Comparison of ENCODE assay signal across 24 cellular contexts in the genomic region with DNA sequence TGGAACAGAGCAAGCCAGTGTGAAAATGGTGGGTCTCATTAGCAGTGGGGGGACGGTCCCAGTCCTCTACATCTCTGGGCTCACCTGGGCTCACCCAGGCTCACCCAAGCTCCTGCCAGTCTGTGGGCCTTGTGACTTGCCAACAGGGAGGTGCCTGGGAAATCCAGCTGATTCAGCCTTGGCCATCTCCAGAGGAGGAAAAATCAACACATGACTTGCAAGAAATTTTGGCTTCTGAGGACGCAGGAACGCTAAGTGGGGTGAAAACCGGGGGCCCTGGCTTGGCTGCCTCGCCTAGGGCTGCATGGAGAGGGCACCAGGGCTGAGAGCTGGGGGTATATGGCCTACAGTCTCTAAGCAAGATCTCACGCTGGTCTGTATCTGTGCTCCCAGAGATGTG. TPM values are rescaled to one million over a fixed set of nuclear protein-coding genes. Genes with fewer than 3 reads are reported as not detected.
A peak's percentile ranks its signal among the peaks of the same experiment; 100 is the strongest.
DNase-seq lines count a peak whose midpoint lies in the region; FAIRE-seq and TF ChIP-seq lines count a peak whose summit lies in the region.
"Had no signal": no experiment of that assay in that cellular context is flagged by ENCODE, and none has a peak within 500 bp of the region (broad histone marks: within the 10 kb centered on the region; RNA-seq: fewer than 3 reads in every experiment).

No MANE protein-coding gene starts in this region.

- H3K27ac ChIP-seq in Peyer's patch (peak overlapping the region in 3 of 4 donors; percentile 10 to 81 (median 59)), H1 (ENCODE audit: low read depth, low read length) (no peak overlapping the region), thyroid gland (peak overlapping the region; percentile 11 to 95 (median 94))
- H3K27ac ChIP-seq: cardiac muscle cell had no signal

- H2AK5ac ChIP-seq in H1 (ENCODE audit: low read depth, low read length) = no peak overlapping the region

- no peaks in the 10 kb centered on the region for H3K79me2 ChIP-seq in H1 (ENCODE audit: control insufficient read depth in 1 of 2, insufficient read depth in 2 of 2, low read length in 2 of 2)

- no peak overlapping the region for H4K91ac ChIP-seq in H1 (replicated peaks; ENCODE audit: insufficient read length, low read length)

- H2AFZ ChIP-seq in H1 (ENCODE audit: low read length) = no peak overlapping the region

- H3K14ac ChIP-seq in H1 (ENCODE audit: insufficient read length) = no peak overlapping the region

- no peak overlapping the region for H2BK5ac ChIP-seq in H1 (ENCODE audit: low read depth, low read length)

- no peak overlapping the region for H3K4me3 Mint-ChIP-seq in nephron progenitor cell
- H3K4me3 Mint-ChIP-seq: CD4-positive, alpha-beta memory T cell; mesothelial cell of epicardium; T-helper 2 cell treated with Interferon-gamma antibody and Interleukin-4, amounts not matched to agents 5 μg/mL and 100 μg/mL, for 36 hours had no signal

- no peaks in the 10 kb centered on the region for H3K9me3 ChIP-seq in Peyer's patch
- H3K9me3 ChIP-seq in H1 (ENCODE audit: insufficient read depth in 2 of 2, low read depth in 1 of 2, low read length in 1 of 2) = no peaks in the 10 kb centered on the region
- no peaks in the 10 kb centered on the region for H3K9me3 ChIP-seq in thyroid gland
- H3K9me3 ChIP-seq: adrenal gland, SK-N-SH had no signal

- no peak overlapping the region for H3K4me2 ChIP-seq in H1 (ENCODE audit: insufficient read depth in 1 of 2, low read depth in 2 of 2, low read length in 2 of 2)
- H3K4me2 ChIP-seq: SK-N-SH had no signal

- no peak for TF ChIP-seq RAD21 in H1 (IDR thresholded peaks at IDR 0.05 in 1 of 2, conservative IDR thresholded peaks at IDR 0.05 in 1 of 2; ENCODE audit: low read depth in 2 of 2, low read length in 2 of 2)

- H2BK20ac ChIP-seq in H1 (ENCODE audit: low read length) = no peak overlapping the region

- 93% methylated on average over 6 of the region's 6 CpGs; no CpG with 5 or more reads in 1 of the 2 experiments for WGBS in H1 (ENCODE audit: extremely low coverage in 1 of 2, insufficient coverage in 1 of 2, insufficient read length in 1 of 2, insufficient replicate concordance in 2 of 2, low coverage in 1 of 2, low lambda C conversion rate in 2 of 2, missing lambda C conversion rate in 1 of 2), 2 experiments
- 66 to 76% methylated on average over 6 of the region's 6 CpGs for WGBS in thyroid gland, 2 donors

- POLR2A ChIA-PET in H1 (lab: Charles Lee; ENCODE audit: partially characterized antibody) = interaction anchor here (0.9 to 1.3 kb wide), 3 partner anchors 14 to 91 kb away, joined by 3 read pairs; no protein-coding TSS in a partner anchor

- H2BK15ac ChIP-seq in H1 (ENCODE audit: low read length) = no peak overlapping the region

- H3K36me3 ChIP-seq in Peyer's patch (peaks cover 0 to 24% (median 0%) of the 10 kb centered on the region in 3 donors), H1 (ENCODE audit: control insufficient read depth in 2 of 4, insufficient read depth in 4 of 4, low read length in 3 of 4) (peaks cover 0 to 5% (median 4%) of the 10 kb centered on the region in 4 experiments; a peak in 3 of 8 replicates), thyroid gland (peaks cover 5 to 9% of the 10 kb centered on the region in 2 donors)
- H3K36me3 ChIP-seq: cardiac muscle cell had no signal

- CTCF ChIA-PET in H1 (lab: Charles Lee; ENCODE audit: partially characterized antibody) = interaction anchor here (1.1 to 7.0 kb wide), 8 partner anchors 10 to 73 kb away, joined by 3 to 57 read pairs (median 4); no protein-coding TSS in a partner anchor

- no peak overlapping the region for H3K23ac ChIP-seq in H1 (ENCODE audit: insufficient read length)

- peaks cover 69% of the 10 kb centered on the region for H3K4me1 Mint-ChIP-seq in nephron progenitor cell

- no peak overlapping the region for H3K9ac ChIP-seq in H1 (replicated peaks in 1 of 4; ENCODE audit: extremely low read depth in 1 of 4, low read depth in 3 of 4, low read length in 3 of 4)
- H3K9ac ChIP-seq: SK-N-SH had no signal

- FAIRE-seq in H1 (lab: Jason Lieb, UNC) = no peak
- FAIRE-seq: GM19239 had no signal

- no peaks in the 10 kb centered on the region for H3K9me3 Mint-ChIP-seq in nephron progenitor cell
- H3K9me3 Mint-ChIP-seq: CD4-positive, alpha-beta memory T cell; mesothelial cell of epicardium; T-helper 2 cell treated with Interferon-gamma antibody and Interleukin-4, amounts not matched to agents 5 μg/mL and 100 μg/mL, for 36 hours had no signal

- H3K23me2 ChIP-seq in H1 (ENCODE audit: low read depth, low read length) = no peaks in the 10 kb centered on the region

- H3K27me3 ChIP-seq in Peyer's patch (no peaks in the 10 kb centered on the region), H1 (replicated peaks in 1 of 4; ENCODE audit: control insufficient read depth in 3 of 4, extremely low read depth in 1 of 4, insufficient read depth in 3 of 4, low read length in 3 of 4) (no peaks in the 10 kb centered on the region), thyroid gland (no peaks in the 10 kb centered on the region)
- H3K27me3 ChIP-seq: adrenal gland, cardiac muscle cell had no signal

- H3K4me1 ChIP-seq in Peyer's patch (peaks cover 0 to 33% (median under 1%) of the 10 kb centered on the region in 4 donors), H1 (replicated peaks in 1 of 4; ENCODE audit: control insufficient read depth in 3 of 4, insufficient read depth in 4 of 4, low read length in 3 of 4) (peaks cover 0 to 10% (median 6%) of the 10 kb centered on the region in 4 experiments; a peak in 5 of 7 replicates), thyroid gland (peaks cover 35 to 62% of the 10 kb centered on the region in 2 donors)

- no peak overlapping the region for H2BK12ac ChIP-seq in H1 (ENCODE audit: low read depth, low read length)

- H3K79me1 ChIP-seq in H1 (ENCODE audit: low read depth, low read length) = no peaks in the 10 kb centered on the region

- TF ChIP-seq CTCF in Peyer's patch (IDR thresholded peaks at IDR 0.05) = no peak
- TF ChIP-seq CTCF in H1 (IDR thresholded peaks at IDR 0.05; ENCODE audit: control extremely low read depth in 1 of 3, insufficient read depth in 1 of 3, low read depth in 1 of 3, low read length in 3 of 3) = no peak
- no peak for TF ChIP-seq CTCF in nephron progenitor cell (IDR thresholded peaks at IDR 0.05)
- TF ChIP-seq CTCF in thyroid gland (IDR thresholded peaks at IDR 0.05) = no peak

- no peak for TF ChIP-seq EP300 in H1 (IDR thresholded peaks at IDR 0.05; ENCODE audit: borderline replicate concordance in 1 of 2, low read depth in 2 of 2, low read length in 2 of 2)

- H3K4me3 ChIP-seq in Peyer's patch (no peak overlapping the region), H1 (ENCODE audit: extremely low read depth in 1 of 4, insufficient read depth in 2 of 4, low read depth in 3 of 4, low read length in 4 of 4) (no peak overlapping the region), thyroid gland (replicated peaks in 1 of 3) (no peak overlapping the region)
- H3K4me3 ChIP-seq: adrenal gland, cardiac muscle cell had no signal

- no peak for DNase-seq in Peyer's patch
- DNase-seq in H1 (ENCODE audit: low read depth in 1 of 2, low spot score in 2 of 2) = no peak
- no peak for DNase-seq in nephron progenitor cell
- DNase-seq in thyroid gland = peak; percentile 78 to 87
- DNase-seq in dedifferentiated amniotic fluid mesenchymal stem cell (ENCODE audit: extremely low spot score) = no peak
- no peak for DNase-seq in activated CD4-positive, CD25-positive, alpha-beta regulatory T cell treated with anti-CD3 and anti-CD28 coated beads, Interleukin-2, amount 50 U/mL, for 72 hours
- DNase-seq in 8988T = no peak
- no peak for DNase-seq in AG08396 (ENCODE audit: low spot score)
- DNase-seq: activated CD4-positive, alpha-beta T cell treated with anti-CD3 and anti-CD28 coated beads, Interleukin-2, amount 50 U/mL, for 48 hours; activated gamma-delta T cell; adrenal gland; CD4-positive, alpha-beta memory T cell; DMS53; GF-D8; H7; NCI-H1417; NCI-H524 treated with DMSO at 0.1 percent for 48 hours; retina; SK-N-SH; stimulated activated CD4-positive, alpha-beta T cell treated with anti-CD3 and anti-CD28 coated beads, Interleukin-4, amount 100 ng/mL, for 4 hours had no signal

- H4K5ac ChIP-seq in H1 (ENCODE audit: insufficient read length, low read depth, low read length) = no peak overlapping the region

- no peak overlapping the region for H3K4ac ChIP-seq in H1 (replicated peaks; ENCODE audit: insufficient read length, low read depth, low read length)

- H2BK120ac ChIP-seq in H1 (replicated peaks; ENCODE audit: low read depth, low read length) = no peak overlapping the region

- H3K36me3 Mint-ChIP-seq in nephron progenitor cell (ENCODE audit: low read depth) = no peaks in the 10 kb centered on the region

- peak overlapping the region; percentile 66 for H3K27ac Mint-ChIP-seq in nephron progenitor cell
- H3K27ac Mint-ChIP-seq: mesothelial cell of epicardium; T-helper 2 cell treated with Interferon-gamma antibody and Interleukin-4, amounts not matched to agents 5 μg/mL and 100 μg/mL, for 36 hours had no signal

- peaks cover 0 to 5% of the 10 kb centered on the region in 2 experiments for H4K20me1 ChIP-seq in H1 (replicated peaks in 1 of 2; ENCODE audit: control insufficient read depth in 1 of 2, insufficient read depth in 2 of 2, low read length in 2 of 2)

- H3K56ac ChIP-seq in H1 (replicated peaks; ENCODE audit: insufficient read length, low read depth, low read length) = no peak overlapping the region

- intact Hi-C loops in thyroid gland (cut with DNase I) = no loop called here

- TF ChIP-seq POLR2A in Peyer's patch (IDR thresholded peaks at IDR 0.05) (no peak), H1 (IDR thresholded peaks at IDR 0.05; ENCODE audit: control extremely low read depth in 1 of 2, low read depth in 2 of 2, low read length in 2 of 2) (no peak), thyroid gland (IDR thresholded peaks at IDR 0.05) (peak in 1 of 2 donors; percentile 6)

- H4K8ac ChIP-seq in H1 (ENCODE audit: extremely low read depth, insufficient read depth, low read length) = peak overlapping the region; percentile 38; the same call in 1 of the 2 replicates

- H3K27me3 Mint-ChIP-seq in nephron progenitor cell (ENCODE audit: low read depth, poor library complexity) = peaks cover 9% of the 10 kb centered on the region
- H3K27me3 Mint-ChIP-seq: CD4-positive, alpha-beta memory T cell had no signal

- H3K18ac ChIP-seq in H1 (ENCODE audit: extremely low read depth, low read length) = no peak overlapping the region

TF ChIP-seq in H1, 55 proteins besides CTCF, POLR2A, EP300 and RAD21:
- TF ChIP-seq POU5F1 (IDR thresholded peaks at IDR 0.05; ENCODE audit: low read depth, low read length) = no peak

RNA-seq across cellular contexts. Expression of a gene that starts 47.7 kb away (rescaled TPM):
- total RNA-seq in Peyer's patch = 100 to 1,000 TPM in 1 of 4 donors, 10 to 100 TPM in 3; 44.0 to 106 (median 64.5) TPM
- total RNA-seq in H1 (2021; fragmentation: NEBNext Ultra II Directional; extraction: Animal tissue kit (Norgen Biotek cat#: 25700)) = 52.8 and 56.0 TPM in 2 replicates
- 108 and 113 TPM in 2 replicates for polyA plus RNA-seq in H1 (2011; rRNA removed)
- polyA plus RNA-seq in H1 (2011; cell fraction: cytosol; rRNA removed) = 54.9 TPM
- polyA plus RNA-seq in H1 (2011; cell fraction: nucleus; rRNA removed) = 102 TPM
- 42.1 to 66.4 TPM (median 62.1 TPM) in 4 replicates for polyA plus RNA-seq in H1 (2012, experiment 1 of 2)
- polyA plus RNA-seq in H1 (2012, experiment 2 of 2) = 81.7 TPM
- 35.5 TPM for polyA plus RNA-seq in H1 (2013, experiment 1 of 2)
- 32.4 TPM for polyA plus RNA-seq in H1 (2013, experiment 2 of 2)
- polyA minus RNA-seq in H1 (2011; rRNA and poly(A)+ RNA removed) = 76.8 and 86.7 TPM in 2 replicates
- 43.9 TPM for polyA minus RNA-seq in H1 (2011; cell fraction: cytosol; rRNA and poly(A)+ RNA removed)
- polyA minus RNA-seq in H1 (2011; cell fraction: nucleus; rRNA and poly(A)+ RNA removed) = 51.4 TPM
- 10 to 100 TPM; 43.4 to 69.4 (median 63.1) TPM for total RNA-seq in thyroid gland

Comparison
In these comparisons a context has a peak if more than half of its experiments do, and no peak if none do; other contexts are left out.
1. DNase-seq: peak in thyroid gland (2 of 2); none in Peyer's patch (0 of 3), H1 (0 of 2), nephron progenitor cell (single experiment), dedifferentiated amniotic fluid mesenchymal stem cell (single experiment), activated CD4-positive, CD25-positive, alpha-beta regulatory T cell treated with anti-CD3 and anti-CD28 coated beads, Interleukin-2, amount 50 U/mL, for 72 hours (single experiment), 8988T (single experiment) and AG08396 (single experiment).